24 cellular contexts compared by ENCODE assay signal in genomic region chr17:83087788-83088360, GRCh38. TPM values are rescaled to one million over a fixed set of nuclear protein-coding genes. Genes with fewer than 3 reads are reported as not detected.
DNase-seq lines count a peak whose midpoint lies in the region; ATAC-seq and TF ChIP-seq lines count a peak whose summit lies in the region.
"Had no signal": no experiment of that assay in that cellular context is flagged by ENCODE, and none has a peak within 500 bp of the region (broad histone marks: within the 10 kb centered on the region; RNA-seq: fewer than 3 reads in every experiment).

No MANE protein-coding gene starts in this region.

- H3K4me1 ChIP-seq in GM23338 (ENCODE audit: insufficient read depth) (peaks cover 14% of the 10 kb centered on the region), ascending aorta (peaks cover 39 to 90% of the 10 kb centered on the region in 2 donors), tibial nerve (peaks cover 0 to 97% (median 73%) of the 10 kb centered on the region in 4 donors), mucosa of descending colon (ENCODE audit: low read depth) (peaks cover 55% of the 10 kb centered on the region)

- H3K27me3 ChIP-seq in GM23338 (ENCODE audit: insufficient read depth) (no peaks in the 10 kb centered on the region), ascending aorta (no peaks in the 10 kb centered on the region), tibial nerve (no peaks in the 10 kb centered on the region)
- H3K27me3 ChIP-seq: adrenal gland, upper lobe of left lung had no signal

- H3K9me2 ChIP-seq in GM23338 (ENCODE audit: insufficient read depth): no peaks in the 10 kb centered on the region

- whole genome bisulfite sequencing in tibial nerve, 2 donors: 75 to 85% methylated on average over 25 to 31 of the region's 31 CpGs

- no peak for TF ChIP-seq POLR2A in tibial nerve (IDR thresholded peaks at IDR 0.05)

- no peak for ATAC-seq in GM23338
- no peak for ATAC-seq in GM19023 (IDR thresholded peaks at IDR 0.05; ENCODE audit: unreplicated experiment)
- no peak for ATAC-seq in mucosa of descending colon
- ATAC-seq: activated T-cell treated with anti-CD3 and anti-CD28 coated beads, Interleukin-2, amount 50 U/mL, for 4 hours; left cardiac atrium; Right ventricle myocardium inferior had no signal

- no peak for DNase-seq in GM23338 (ENCODE audit: low spot score)
- DNase-seq in ascending aorta (ENCODE audit: low spot score in 2 of 2): no peak
- DNase-seq in mesothelial cell of epicardium (ENCODE audit: low spot score in 2 of 2, unreplicated experiment in 2 of 2): no peak
- DNase-seq in tibial nerve (ENCODE audit: low spot score in 2 of 2): no peak
- no peak for DNase-seq in mucosa of descending colon
- DNase-seq in HFFc6: no peak
- DNase-seq: activated CD4-positive, alpha-beta T cell treated with anti-CD3 and anti-CD28 coated beads, Interleukin-2, amount 10 ng/mL, durations not matched to agents 24 days and 14 days; activated T-cell treated with anti-CD3 and anti-CD28 coated beads, Interleukin-2, amount 50 U/mL, for 4 hours; adrenal gland; CD4-positive, alpha-beta memory T cell; effector memory CD4-positive, alpha-beta T cell; erythroblast; left cardiac atrium; NCI-H1105; NCI-H187 treated with DMSO at 0.1 percent for 48 hours; NCI-H2171 treated with DMSO at 0.1 percent for 48 hours; NCI-H524 had no signal

- H3K4me3 ChIP-seq in GM23338 (no peak overlapping the region), ascending aorta (peak overlapping the region in 1 of 2 donors; percentile 21), tibial nerve (no peak overlapping the region), mucosa of descending colon (no peak overlapping the region)
- H3K4me3 ChIP-seq: adrenal gland, prostate gland, upper lobe of left lung had no signal

- H3K36me3 Mint-ChIP-seq in GM23338 (ENCODE audit: low read depth): peaks cover 13% of the 10 kb centered on the region; the same call in 2 of the 3 replicates
- H3K36me3 Mint-ChIP-seq in mesothelial cell of epicardium: peaks cover 3% of the 10 kb centered on the region
- peaks cover 18% of the 10 kb centered on the region for H3K36me3 Mint-ChIP-seq in HFFc6 (ENCODE audit: low read depth)

- no peaks in the 10 kb centered on the region for H3K36me3 ChIP-seq in GM23338 (ENCODE audit: insufficient read depth)
- H3K36me3 ChIP-seq in ascending aorta: peaks cover 24 to 53% of the 10 kb centered on the region in 2 donors
- peaks cover 0 to 67% (median 0%) of the 10 kb centered on the region in 3 donors for H3K36me3 ChIP-seq in tibial nerve
- H3K36me3 ChIP-seq in mucosa of descending colon (ENCODE audit: low read depth): no peaks in the 10 kb centered on the region
- H3K36me3 ChIP-seq: prostate gland had no signal

- H3K4me3 Mint-ChIP-seq in GM23338 (no peak overlapping the region), mesothelial cell of epicardium (no peak overlapping the region), HFFc6 (no peak overlapping the region; the same call in 1 of the 2 replicates)
- H3K4me3 Mint-ChIP-seq: activated CD4-positive, alpha-beta T cell treated with anti-CD3 and anti-CD28 coated beads, Interleukin-2, amount 10 ng/mL, durations not matched to agents 24 days and 14 days; activated T-cell treated with anti-CD3 and anti-CD28 coated beads, Interleukin-2, amount 50 U/mL, for 4 hours; CD4-positive, alpha-beta memory T cell; IgD-negative memory B cell; stimulated activated naive CD8-positive, alpha-beta T cell treated with anti-CD3 and anti-CD28 coated beads, Interleukin-15, Interleukin-2, amounts not matched to agents 100 ng/mL and 50 ng/mL, for 24 hours; T-helper 2 cell treated with Interferon-gamma antibody and Interleukin-4, amounts not matched to agents 5 μg/mL and 100 μg/mL, for 36 hours had no signal

- H3K27ac ChIP-seq in GM23338 (ENCODE audit: low read depth): 0 out of 2 replicates have a peak overlapping the region, but pooled peaks have one; percentile 50
- H3K27ac ChIP-seq in ascending aorta: peak overlapping the region; percentile 92 to 97
- peak overlapping the region; percentile 46 to 97 (median 76) for H3K27ac ChIP-seq in tibial nerve
- H3K27ac ChIP-seq: adrenal gland, prostate gland, upper lobe of left lung had no signal

- H3K4me2 ChIP-seq in GM23338: no peak overlapping the region

- no peak for TF ChIP-seq CTCF in GM23338 (conservative IDR thresholded peaks at IDR 0.05; ENCODE audit: low read depth in 2 of 2)
- TF ChIP-seq CTCF in ascending aorta (IDR thresholded peaks at IDR 0.05): no peak
- no peak for TF ChIP-seq CTCF in mesothelial cell of epicardium (IDR thresholded peaks at IDR 0.05; ENCODE audit: unreplicated experiment)
- TF ChIP-seq CTCF in tibial nerve (IDR thresholded peaks at IDR 0.05): no peak
- TF ChIP-seq CTCF in mucosa of descending colon (IDR thresholded peaks at IDR 0.05): no peak
- no peak for TF ChIP-seq CTCF in HFFc6 (IDR thresholded peaks at IDR 0.05)

- H3K9me3 ChIP-seq in ascending aorta (no peaks in the 10 kb centered on the region), tibial nerve (no peaks in the 10 kb centered on the region), mucosa of descending colon (no peaks in the 10 kb centered on the region)
- H3K9me3 ChIP-seq: adrenal gland, prostate gland, upper lobe of left lung had no signal

- intact Hi-C loops in ascending aorta (cut with DNase I): no loop called here
- intact Hi-C loops in mucosa of descending colon (cut with DNase I, micrococcal nuclease): no loop called here

- H3K27me3 Mint-ChIP-seq in GM23338 (ENCODE audit: insufficient read depth, low read depth, poor library complexity): peaks cover 8% of the 10 kb centered on the region
- no peaks in the 10 kb centered on the region for H3K27me3 Mint-ChIP-seq in mesothelial cell of epicardium (ENCODE audit: low read depth)
- peaks cover 4% of the 10 kb centered on the region for H3K27me3 Mint-ChIP-seq in HFFc6 (ENCODE audit: insufficient read depth)
- H3K27me3 Mint-ChIP-seq: activated CD4-positive, alpha-beta T cell treated with anti-CD3 and anti-CD28 coated beads, Interleukin-2, amount 10 ng/mL, durations not matched to agents 24 days and 14 days; CD4-positive, alpha-beta memory T cell; IgD-negative memory B cell; stimulated activated naive CD8-positive, alpha-beta T cell treated with anti-CD3 and anti-CD28 coated beads, Interleukin-15, Interleukin-2, amounts not matched to agents 100 ng/mL and 50 ng/mL, for 24 hours had no signal

- H3K9me3 Mint-ChIP-seq in GM23338 (no peaks in the 10 kb centered on the region; the same call in 2 of the 3 replicates), mesothelial cell of epicardium (no peaks in the 10 kb centered on the region), HFFc6 (no peaks in the 10 kb centered on the region)
- H3K9me3 Mint-ChIP-seq: activated CD4-positive, alpha-beta T cell treated with anti-CD3 and anti-CD28 coated beads, Interleukin-2, amount 10 ng/mL, durations not matched to agents 24 days and 14 days; activated T-cell treated with anti-CD3 and anti-CD28 coated beads, Interleukin-2, amount 50 U/mL, for 4 hours; IgD-negative memory B cell; stimulated activated naive CD8-positive, alpha-beta T cell treated with anti-CD3 and anti-CD28 coated beads, Interleukin-15, Interleukin-2, amounts not matched to agents 100 ng/mL and 50 ng/mL, for 24 hours; T-helper 2 cell treated with Interferon-gamma antibody and Interleukin-4, amounts not matched to agents 5 μg/mL and 100 μg/mL, for 36 hours had no signal

- H3K79me2 ChIP-seq in GM23338 (replicated peaks; ENCODE audit: insufficient read depth): peaks cover 41% of the 10 kb centered on the region

- H2AFZ ChIP-seq in GM23338: no peak overlapping the region

- H4K20me1 ChIP-seq in GM23338 (replicated peaks; ENCODE audit: insufficient read depth): no peaks in the 10 kb centered on the region; the same call in 1 of the 2 replicates

- H3F3A ChIP-seq in GM23338 (replicated peaks; ENCODE audit: low read depth): no peaks in the 10 kb centered on the region

- no peak for TF ChIP-seq EP300 in tibial nerve (IDR thresholded peaks at IDR 0.05)

- H3K4me1 Mint-ChIP-seq in GM23338 (peaks cover 38% of the 10 kb centered on the region), mesothelial cell of epicardium (peaks cover 67% of the 10 kb centered on the region), HFFc6 (ENCODE audit: low read depth) (peaks cover 33% of the 10 kb centered on the region)

- H3K27ac Mint-ChIP-seq in GM23338 (no peak overlapping the region), mesothelial cell of epicardium (peak overlapping the region; percentile 50), HFFc6 (no peak overlapping the region)
- H3K27ac Mint-ChIP-seq: activated CD4-positive, alpha-beta T cell treated with anti-CD3 and anti-CD28 coated beads, Interleukin-2, amount 10 ng/mL, durations not matched to agents 24 days and 14 days; CD4-positive, alpha-beta memory T cell; stimulated activated naive CD8-positive, alpha-beta T cell treated with anti-CD3 and anti-CD28 coated beads, Interleukin-15, Interleukin-2, amounts not matched to agents 100 ng/mL and 50 ng/mL, for 24 hours; T-helper 2 cell treated with Interferon-gamma antibody and Interleukin-4, amounts not matched to agents 5 μg/mL and 100 μg/mL, for 36 hours had no signal

TF ChIP-seq in GM23338, 12 proteins besides CTCF, POLR2A, EP300 and RAD21 (continues in another document):
- TF ChIP-seq ZNF114 (CRISPR knock-in tag; IDR thresholded peaks at IDR 0.05) (no peak), ETS1 (IDR thresholded peaks at IDR 0.05) (no peak), STAT1 (IDR thresholded peaks at IDR 0.05; ENCODE audit: unreplicated experiment) (no peak), POLR2AphosphoS5 (IDR thresholded peaks at IDR 0.05; ENCODE audit: low read depth) (no peak), CREB1 (CRISPR knock-in tag; IDR thresholded peaks at IDR 0.05; ENCODE audit: low read depth) (no peak), JUNB (IDR thresholded peaks at IDR 0.05; ENCODE audit: unreplicated experiment) (no peak), ZNF331 (CRISPR knock-in tag; IDR thresholded peaks at IDR 0.05; ENCODE audit: low read depth) (no peak)

RNA-seq across cellular contexts. Expression of gene METRNL, which starts 8.5 kb away (rescaled TPM):
- 17.4 and 20.2 TPM in 2 replicates for total RNA-seq in GM23338 (2014; rRNA removed; shearing (Covaris generic))
- polyA plus RNA-seq in GM23338 (2016; fragmentation: Nextera tagmentation; extraction: Ambion mirVana): 12.2 and 16.1 TPM in 2 replicates
- total RNA-seq in ascending aorta: 257 TPM
- 105 to 106 TPM (median 106 TPM) in 3 replicates for total RNA-seq in mesothelial cell of epicardium
- total RNA-seq in tibial nerve: 100 to 1,000 TPM; 112 to 162 (median 147) TPM
- 100 to 1,000 TPM in 2 of 3 donors, 10 to 100 TPM in 1; 78.6 to 134 (median 116) TPM for total RNA-seq in mucosa of descending colon
- 10 to 100 TPM; 54.4 to 96.7 (median 90.9) TPM for total RNA-seq in HFFc6 (2021; fragmentation: NEBNext Ultra II Directional; extraction: Animal tissue kit (Norgen Biotek cat#: 25700))
